Comparison of ENCODE assay signal across 33 cellular contexts in the genomic region with DNA sequence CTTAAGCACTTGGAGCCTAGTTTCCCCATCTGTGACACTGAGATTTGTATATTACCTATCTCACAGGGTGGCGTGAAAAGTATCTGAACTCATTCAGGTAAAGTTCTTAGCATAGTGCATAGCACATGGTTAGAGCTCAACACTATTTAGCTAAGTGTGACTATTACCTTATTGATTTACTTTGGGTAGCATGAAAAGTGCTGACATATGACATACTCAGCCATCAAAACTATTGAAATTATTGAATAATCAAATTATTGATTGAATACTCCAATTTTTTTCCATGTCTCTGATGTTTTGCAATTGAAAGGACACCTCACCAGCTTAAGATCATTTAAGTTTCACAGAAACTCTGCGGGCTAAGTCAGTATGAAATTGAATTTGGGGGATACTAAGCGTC.
DNase-seq lines count a peak whose midpoint lies in the region; ATAC-seq, FAIRE-seq and TF ChIP-seq lines count a peak whose summit lies in the region.
"Had no signal": no experiment of that assay in that cellular context is flagged by ENCODE, and none has a peak within 500 bp of the region (broad histone marks: within the 10 kb centered on the region; RNA-seq: fewer than 3 reads in every experiment).

No MANE protein-coding gene starts in this region.

- no peak overlapping the region for H2BK15ac ChIP-seq in IMR-90 (ENCODE audit: low read depth, low read length)

- H2AFZ ChIP-seq in HepG2 (ENCODE audit: low read length) = no peak overlapping the region
- no peak overlapping the region for H2AFZ ChIP-seq in IMR-90 (replicated peaks; ENCODE audit: low read length, poor library complexity)

- H3K23ac ChIP-seq in IMR-90 (ENCODE audit: low read depth, low read length) = no peak overlapping the region

- H2AK5ac ChIP-seq in IMR-90 (ENCODE audit: low read depth, low read length) = no peak overlapping the region

- POLR2A ChIA-PET in HepG2 (lab: Yijun Ruan, JAX) (no interaction called here), A549 (lab: Yijun Ruan, JAX) (no interaction called here), IMR-90 (lab: Charles Lee; ENCODE audit: unreplicated experiment) (no interaction called here)

- no peaks in the 10 kb centered on the region for H3K9me1 ChIP-seq in IMR-90 (ENCODE audit: insufficient read depth, low read length)

- intact Hi-C loops in HepG2 (cut with micrococcal nuclease; ENCODE audit: unreplicated experiment) = no loop called here
- intact Hi-C loops in right lobe of liver (cut with DNase I) = no loop called here
- intact Hi-C loops in IMR-90 (cut with micrococcal nuclease) = no loop called here

- H3K9me3 ChIP-seq in HepG2 (ENCODE audit: low read length) (peaks cover 15% of the 10 kb centered on the region), right lobe of liver (no peaks in the 10 kb centered on the region), A549 (no peaks in the 10 kb centered on the region), IMR-90 (ENCODE audit: control insufficient read depth, insufficient read depth, low read length) (no peaks in the 10 kb centered on the region)
- H3K9me3 ChIP-seq: BE2C; BLaER1; BLaER1 treated with 17β-estradiol and CSF1 and Interleukin-3, amounts not matched to agents 10 nM and 100 nM; Caco-2 had no signal

- no peak for TF ChIP-seq CTCF in HepG2 (CRISPR knock-in tag; IDR thresholded peaks at IDR 0.05)
- TF ChIP-seq CTCF in right lobe of liver (IDR thresholded peaks at IDR 0.05) = no peak
- TF ChIP-seq CTCF in A549 (IDR thresholded peaks at IDR 0.05) = no peak
- no peak for TF ChIP-seq CTCF in IMR-90 (conservative IDR thresholded peaks at IDR 0.05; ENCODE audit: low read depth, low read length)

- H4K5ac ChIP-seq in IMR-90 (ENCODE audit: low read depth, low read length) = no peak overlapping the region

- no peak overlapping the region for H2BK5ac ChIP-seq in IMR-90 (ENCODE audit: low read depth, low read length, poor library complexity, severe bottlenecking)

- no peak overlapping the region for H3K18ac ChIP-seq in IMR-90 (ENCODE audit: low read depth, low read length)

- TF ChIP-seq RAD21 in HepG2 (CRISPR knock-in tag; IDR thresholded peaks at IDR 0.05) (no peak), A549 (conservative IDR thresholded peaks at IDR 0.05 in 1 of 2, IDR thresholded peaks at IDR 0.05 in 1 of 2) (no peak), IMR-90 (IDR thresholded peaks at IDR 0.05; ENCODE audit: low read length) (no peak)

- TF ChIP-seq POLR2A in HepG2 (IDR thresholded peaks at IDR 0.05; ENCODE audit: insufficient read depth in 1 of 2, low read depth in 2 of 2, low read length in 2 of 2) (no peak), right lobe of liver (IDR thresholded peaks at IDR 0.05) (no peak), A549 (IDR thresholded peaks at IDR 0.05; ENCODE audit: low read length) (no peak), H54 (IDR thresholded peaks at IDR 0.05; ENCODE audit: low read depth, low read length) (no peak), IMR-90 (IDR thresholded peaks at IDR 0.05; ENCODE audit: low read depth, low read length) (no peak)

- TF ChIP-seq EP300 in HepG2 (IDR thresholded peaks at IDR 0.05; ENCODE audit: low read depth in 2 of 2, low read length in 2 of 2) (no peak), HepG2 (CRISPR knock-in tag; IDR thresholded peaks at IDR 0.05; ENCODE audit: borderline replicate concordance) (no peak), A549 (IDR thresholded peaks at IDR 0.05) (no peak)

- no peak overlapping the region for H4K8ac ChIP-seq in IMR-90 (ENCODE audit: low read depth in 2 of 2, low read length in 2 of 2)

- 15% methylated on average over 3 of the region's 3 CpGs for WGBS in HepG2 (ENCODE audit: low lambda C conversion rate)
- 53% methylated on average over 3 of the region's 3 CpGs for WGBS in right lobe of liver (ENCODE audit: insufficient coverage, low coverage, low lambda C conversion rate, missing lambda C conversion rate)
- WGBS in A549 (ENCODE audit: missing lambda C conversion rate) = 40% methylated on average over 3 of the region's 3 CpGs
- WGBS in IMR-90 (ENCODE audit: extremely low coverage in 2 of 2, insufficient read length in 1 of 2), 2 experiments = no CpG with 5 or more reads among the region's 3 CpGs

- dilution Hi-C loops in IMR-90 (cut with HindIII; ENCODE audit: low sequenced_read_pairs, unreplicated experiment) = no loop called here

- H3K4me2 ChIP-seq in HepG2 (ENCODE audit: low read depth, low read length) = no peak overlapping the region
- H3K4me2 ChIP-seq in A549 = no peak overlapping the region
- no peak overlapping the region for H3K4me2 ChIP-seq in IMR-90 (ENCODE audit: low read depth, low read length)
- H3K4me2 ChIP-seq: BLaER1; BLaER1 treated with 17β-estradiol and CSF1 and Interleukin-3, amounts not matched to agents 10 nM and 100 nM had no signal

- H3K4me3 ChIP-seq in HepG2 (replicated peaks in 1 of 3; ENCODE audit: insufficient read depth in 1 of 3, low read depth in 2 of 3, low read length in 3 of 3) = no peak overlapping the region
- H3K4me3 ChIP-seq in right lobe of liver = no peak overlapping the region
- no peak overlapping the region for H3K4me3 ChIP-seq in A549
- H3K4me3 ChIP-seq in IMR-90 (ENCODE audit: insufficient read depth, low read depth, low read length) = no peak overlapping the region
- H3K4me3 ChIP-seq: BLaER1; BLaER1 treated with 17β-estradiol and CSF1 and Interleukin-3, amounts not matched to agents 10 nM and 100 nM had no signal

- no peak overlapping the region for H3K56ac ChIP-seq in IMR-90 (ENCODE audit: extremely low read depth, insufficient read depth, low read length)

- CTCF ChIA-PET in HepG2 (lab: Yijun Ruan, JAX; ENCODE audit: low intra/inter-chr PET ratio, low total read pairs) = no interaction called here
- CTCF ChIA-PET in A549 (lab: Yijun Ruan, JAX) = no interaction called here
- CTCF ChIA-PET in IMR-90 (lab: Yijun Ruan, JAX) = no interaction called here

- H3K36me3 ChIP-seq in HepG2 (replicated peaks in 1 of 2; ENCODE audit: control insufficient read depth in 1 of 2, insufficient read depth in 2 of 2, low read length in 2 of 2) = no peaks in the 10 kb centered on the region
- no peaks in the 10 kb centered on the region for H3K36me3 ChIP-seq in right lobe of liver
- no peaks in the 10 kb centered on the region for H3K36me3 ChIP-seq in IMR-90 (ENCODE audit: control insufficient read depth, insufficient read depth, low read length)
- H3K36me3 ChIP-seq: BE2C; BLaER1; BLaER1 treated with 17β-estradiol and CSF1 and Interleukin-3, amounts not matched to agents 10 nM and 100 nM had no signal

- H4K20me1 ChIP-seq in HepG2 (ENCODE audit: insufficient read depth, low read length) = no peaks in the 10 kb centered on the region
- H4K20me1 ChIP-seq in IMR-90 (ENCODE audit: insufficient read depth, low read length) = no peaks in the 10 kb centered on the region
- H4K20me1 ChIP-seq: BLaER1; BLaER1 treated with 17β-estradiol and CSF1 and Interleukin-3, amounts not matched to agents 10 nM and 100 nM had no signal

- H4K91ac ChIP-seq in IMR-90 (ENCODE audit: insufficient read depth, low read depth, low read length) = no peak overlapping the region

- H3K4me1 ChIP-seq in HepG2 (ENCODE audit: insufficient read depth, low read length) (no peaks in the 10 kb centered on the region), right lobe of liver (no peaks in the 10 kb centered on the region), A549 (no peaks in the 10 kb centered on the region), IMR-90 (ENCODE audit: control insufficient read depth, insufficient read depth, low read length) (no peaks in the 10 kb centered on the region)
- H3K4me1 ChIP-seq: BE2C; BLaER1; BLaER1 treated with 17β-estradiol and CSF1 and Interleukin-3, amounts not matched to agents 10 nM and 100 nM had no signal

- in situ Hi-C loops in HepG2 (cut with HindIII; ENCODE audit: extremely low pct_ligation_motif_present, low pct_unique_long_range_greater_than_20kb) = no loop called here
- in situ Hi-C loops in IMR-90 (cut with MboI; ENCODE audit: low sequenced_read_pairs) = no loop called here

- no peak for ATAC-seq in HepG2
- no peak for ATAC-seq in right lobe of liver
- ATAC-seq in A549 = no peak
- no peak for ATAC-seq in IMR-90 (ENCODE audit: low read depth)
- no peak for ATAC-seq in GM21619 (IDR thresholded peaks at IDR 0.05; ENCODE audit: unreplicated experiment)
- ATAC-seq: CD8-positive, alpha-beta T cell had no signal

- BruUV-seq in HepG2 (replicated peaks; lab: Mats Ljungman, UMichigan) = no TSS peak
- no TSS peak for BruUV-seq in IMR-90 (replicated peaks; lab: Mats Ljungman, UMichigan)

- no peak overlapping the region for H2AK9ac ChIP-seq in IMR-90 (replicated peaks; ENCODE audit: low read depth, low read length, poor library complexity)

- H3K4ac ChIP-seq in IMR-90 (ENCODE audit: low read depth, low read length) = no peak overlapping the region

- no peaks in the 10 kb centered on the region for H3K79me2 ChIP-seq in HepG2 (ENCODE audit: insufficient read depth, low read length)

- no peak overlapping the region for H2BK20ac ChIP-seq in IMR-90 (ENCODE audit: low read depth, low read length)

- no peak overlapping the region for H3K14ac ChIP-seq in IMR-90 (replicated peaks; ENCODE audit: low read depth, low read length)

- H3K27me3 ChIP-seq in HepG2 (ENCODE audit: control insufficient read depth in 1 of 2, insufficient read depth in 2 of 2, low read length in 2 of 2) (no peaks in the 10 kb centered on the region), right lobe of liver (no peaks in the 10 kb centered on the region), IMR-90 (ENCODE audit: control insufficient read depth, insufficient read depth, low read length) (no peaks in the 10 kb centered on the region)
- H3K27me3 ChIP-seq: BE2C; BLaER1; BLaER1 treated with 17β-estradiol and CSF1 and Interleukin-3, amounts not matched to agents 10 nM and 100 nM had no signal

- DNase-seq in HepG2 (ENCODE audit: low spot score) (no peak), right lobe of liver (no peak), A549 (ENCODE audit: low read depth in 1 of 2, low spot score in 1 of 2) (no peak), H54 (ENCODE audit: insufficient read length, low spot score) (no peak), IMR-90 (no peak), hippocampal formation (lab: John Stamatoyannopoulos, UW) (no peak)
- no peak for DNase-seq in activated effector memory CD4-positive, alpha-beta T cell treated with anti-CD3 and anti-CD28 coated beads, Interleukin-2, amount 50 U/mL, for 16 hours
- DNase-seq: 8988T; ACHN; AML-193; BE2C; C1 segment of cervical spinal cord; Caco-2; Calu3; CD4-positive, alpha-beta memory T cell; CD4-positive, alpha-beta T cell; CD4-positive, CD25-positive, alpha-beta regulatory T cell; CD8-positive, alpha-beta memory T cell; CD8-positive, alpha-beta T cell; COR-L47; DMS 273 treated with DMSO at 0.1 percent for 48 hours; DMS153; DMS53; DMS79; DMS79 treated with DMSO at 0.1 percent for 48 hours; DND-41; EL had no signal

- no peak overlapping the region for H2BK120ac ChIP-seq in IMR-90 (ENCODE audit: low read depth, low read length)

- H3K9ac ChIP-seq in HepG2 (ENCODE audit: insufficient read depth, low read depth, low read length) = no peak overlapping the region
- H3K9ac ChIP-seq in IMR-90 (ENCODE audit: low read depth, low read length) = no peak overlapping the region
- H3K9ac ChIP-seq: BLaER1; BLaER1 treated with 17β-estradiol and CSF1 and Interleukin-3, amounts not matched to agents 10 nM and 100 nM had no signal

- FAIRE-seq in HepG2 (lab: Jason Lieb, UNC) = no peak
- no peak for FAIRE-seq in A549 (lab: Jason Lieb, UNC)
- FAIRE-seq in H54 (lab: Jason Lieb, UNC) = peak; percentile 58
- FAIRE-seq: A204.1 had no signal

- H3K27ac ChIP-seq in HepG2 (ENCODE audit: extremely low read length, insufficient read depth, low read length) = no peak overlapping the region
- no peak overlapping the region for H3K27ac ChIP-seq in right lobe of liver
- H3K27ac ChIP-seq in A549 = no peak overlapping the region
- H3K27ac ChIP-seq in IMR-90 (ENCODE audit: insufficient read depth, low read length) = no peak overlapping the region
- H3K27ac ChIP-seq: 22Rv1; BLaER1; BLaER1 treated with 17β-estradiol and CSF1 and Interleukin-3, amounts not matched to agents 10 nM and 100 nM; C4-2B had no signal

- no peaks in the 10 kb centered on the region for H3K79me1 ChIP-seq in IMR-90 (ENCODE audit: low read depth in 1 of 2, low read length in 2 of 2)
